Comparison of ENCODE assay signal across 39 cellular contexts in genomic region chr13:52147225-52147624, GRCh38. TPM values are rescaled to one million over a fixed set of nuclear protein-coding genes. Genes with fewer than 3 reads are reported as not detected.
"Had no signal": no experiment of that assay in that cellular context is flagged by ENCODE, and none has a peak within 500 bp of the region (broad histone marks: within the 10 kb centered on the region; RNA-seq: fewer than 3 reads in every experiment).

No MANE protein-coding gene starts in this region.

- H3K27ac ChIP-seq: ascending aorta, cardiac muscle cell, VCaP had no signal

- DNase-seq: activated B cell treated with CpG ODN at 0.5 μM for 24 hours; activated CD4-positive, alpha-beta memory T cell treated with anti-CD3 and anti-CD28 coated beads, Interleukin-2, amount 10 ng/mL, durations not matched to agents 7 days and 5 days; activated CD4-positive, alpha-beta T cell treated with anti-CD3 and anti-CD28 coated beads for 4 hours; activated CD4-positive, alpha-beta T cell treated with anti-CD3 and anti-CD28 coated beads, Interleukin-2, amount 10 ng/mL, durations not matched to agents 24 days and 14 days; activated CD4-positive, alpha-beta T cell treated with anti-CD3 and anti-CD28 coated beads, Interleukin-2, amount 50 U/mL, for 48 hours; activated CD4-positive, CD25-positive, alpha-beta regulatory T cell treated with anti-CD3 and anti-CD28 coated beads, Interleukin-2, amount 50 U/mL, for 72 hours; activated CD8-positive, alpha-beta memory T cell treated with anti-CD3 and anti-CD28 coated beads for 24 hours; activated CD8-positive, alpha-beta memory T cell treated with anti-CD3 and anti-CD28 coated beads, Interleukin-2, amount 10 ng/mL, durations not matched to agents 7 days and 5 days; activated CD8-positive, alpha-beta memory T cell treated with anti-CD3 and anti-CD28 coated beads, Interleukin-2, amount 50 U/mL, for 48 hours; activated CD8-positive, alpha-beta T cell treated with anti-CD3 and anti-CD28 coated beads, Interleukin-2, amount 10 ng/mL, durations not matched to agents 7 days and 5 days; activated effector memory CD4-positive, alpha-beta T cell treated with Interleukin-2 at 50 U/mL for 16 hours; activated gamma-delta T cell; activated naive CD4-positive, alpha-beta T cell treated with anti-CD3 and anti-CD28 coated beads, Interleukin-2, amount 10 ng/mL, durations not matched to agents 7 days and 5 days; activated naive CD4-positive, alpha-beta T cell treated with Interleukin-2 at 50 U/mL for 16 hours; activated naive CD8-positive, alpha-beta T cell treated with anti-CD3 and anti-CD28 coated beads, Interleukin-2, amount 10 ng/mL, durations not matched to agents 7 days and 5 days; activated naive CD8-positive, alpha-beta T cell treated with anti-CD3 and anti-CD28 coated beads, Interleukin-2, amount 50 U/mL, for 24 hours; activated T-cell treated with anti-CD3 and anti-CD28 coated beads, Interleukin-2, amount 50 U/mL, for 1 hour; activated T-cell treated with anti-CD3 and anti-CD28 coated beads, Interleukin-2, amount 50 U/mL, for 4 hours; activated T-cell treated with anti-CD3 and anti-CD28 coated beads, Interleukin-2, amount 50 U/mL, for 72 hours; amygdala; anterior cingulate cortex; caudate nucleus; cerebellar nuclear complex; T-helper 1 cell; T-helper 2 cell; T-helper 9 cell had no signal

- H3K4me3 ChIP-seq: ascending aorta, cardiac muscle cell had no signal

- H3K4me3 Mint-ChIP-seq: activated B cell treated with CpG ODN at 0.5 μM for 24 hours; activated CD4-positive, alpha-beta memory T cell treated with anti-CD3 and anti-CD28 coated beads, Interleukin-2, amount 10 ng/mL, durations not matched to agents 7 days and 5 days; activated CD4-positive, alpha-beta T cell treated with anti-CD3 and anti-CD28 coated beads, Interleukin-2, amount 10 ng/mL, durations not matched to agents 24 days and 14 days; activated CD8-positive, alpha-beta memory T cell treated with anti-CD3 and anti-CD28 coated beads, Interleukin-2, amount 10 ng/mL, durations not matched to agents 7 days and 5 days; activated CD8-positive, alpha-beta T cell treated with anti-CD3 and anti-CD28 coated beads, Interleukin-2, amount 10 ng/mL, durations not matched to agents 7 days and 5 days; activated naive CD4-positive, alpha-beta T cell treated with anti-CD3 and anti-CD28 coated beads, Interleukin-2, amount 10 ng/mL, durations not matched to agents 7 days and 5 days; activated naive CD4-positive, alpha-beta T cell treated with anti-CD3 and anti-CD28 coated beads, Interleukin-2, amount 50 U/mL, for 24 hours; activated naive CD8-positive, alpha-beta T cell; activated naive CD8-positive, alpha-beta T cell treated with anti-CD3 and anti-CD28 coated beads, Interleukin-2, amount 10 ng/mL, durations not matched to agents 7 days and 5 days; activated naive CD8-positive, alpha-beta T cell treated with anti-CD3 and anti-CD28 coated beads, Interleukin-2, amount 50 U/mL, for 24 hours; activated T-cell treated with anti-CD3 and anti-CD28 coated beads, Interleukin-2, amount 50 U/mL, for 4 hours; activated T-cell treated with anti-CD3 and anti-CD28 coated beads, Interleukin-2, amount 50 U/mL, for 72 hours; activated T-helper 1 cell treated with anti-CD3 and anti-CD28 coated beads, Interleukin-12 subunit alpha, Interleukin-12 subunit beta, Interleukin-2, Interleukin-4 antibody, amounts not matched to agents 30 ng/mL and 10 ng/mL and 1 ng/mL, durations not matched to agents 14 hours and 24 hours and 36 hours; activated T-helper 17 cell treated with anti-CD3 and anti-CD28 coated beads, Interleukin-2, amount 50 U/mL, for 72 hours; brain; central memory CD8-positive, alpha-beta T cell; T-helper 1 cell treated with Interleukin-12 subunit alpha and Interleukin-12 subunit beta and Interleukin-4 antibody, amounts not matched to agents 30 μg/mL and 1 μg/mL, for 36 hours; T-helper 2 cell treated with Interferon-gamma antibody and Interleukin-4, amounts not matched to agents 5 μg/mL and 100 μg/mL, for 36 hours had no signal

- FAIRE-seq: bronchial epithelial cell, TTC549 had no signal

- H3K9me3 ChIP-seq: ascending aorta had no signal

- H3K4me1 Mint-ChIP-seq: activated B cell treated with CpG ODN at 0.5 μM for 24 hours; activated CD4-positive, alpha-beta memory T cell treated with anti-CD3 and anti-CD28 coated beads, Interleukin-2, amount 10 ng/mL, durations not matched to agents 7 days and 5 days; activated CD4-positive, alpha-beta T cell treated with anti-CD3 and anti-CD28 coated beads, Interleukin-2, amount 10 ng/mL, durations not matched to agents 24 days and 14 days; activated naive CD4-positive, alpha-beta T cell treated with anti-CD3 and anti-CD28 coated beads, Interleukin-2, amount 10 ng/mL, durations not matched to agents 7 days and 5 days; activated naive CD4-positive, alpha-beta T cell treated with anti-CD3 and anti-CD28 coated beads, Interleukin-2, amount 50 U/mL, for 24 hours; activated naive CD8-positive, alpha-beta T cell treated with anti-CD3 and anti-CD28 coated beads, Interleukin-2, amount 10 ng/mL, durations not matched to agents 7 days and 5 days; activated naive CD8-positive, alpha-beta T cell treated with anti-CD3 and anti-CD28 coated beads, Interleukin-2, amount 50 U/mL, for 24 hours; activated T-helper 17 cell treated with anti-CD3 and anti-CD28 coated beads, Interleukin-2, amount 50 U/mL, for 72 hours; brain; central memory CD8-positive, alpha-beta T cell had no signal

- H3K27me3 ChIP-seq: ascending aorta, cardiac muscle cell had no signal

- H3K9me3 Mint-ChIP-seq: activated naive CD4-positive, alpha-beta T cell treated with anti-CD3 and anti-CD28 coated beads, Interleukin-2, amount 10 ng/mL, durations not matched to agents 7 days and 5 days; activated naive CD8-positive, alpha-beta T cell treated with anti-CD3 and anti-CD28 coated beads, Interleukin-2, amount 50 U/mL, for 24 hours; activated T-cell treated with anti-CD3 and anti-CD28 coated beads, Interleukin-2, amount 50 U/mL, for 4 hours; activated T-helper 17 cell treated with anti-CD3 and anti-CD28 coated beads, Interleukin-2, amount 50 U/mL, for 72 hours; central memory CD8-positive, alpha-beta T cell; T-helper 2 cell treated with Interferon-gamma antibody and Interleukin-4, amounts not matched to agents 5 μg/mL and 100 μg/mL, for 36 hours had no signal

- H3K27ac Mint-ChIP-seq: activated B cell treated with CpG ODN at 0.5 μM for 24 hours; activated CD4-positive, alpha-beta memory T cell treated with anti-CD3 and anti-CD28 coated beads, Interleukin-2, amount 10 ng/mL, durations not matched to agents 7 days and 5 days; activated CD4-positive, alpha-beta T cell treated with anti-CD3 and anti-CD28 coated beads, Interleukin-2, amount 10 ng/mL, durations not matched to agents 24 days and 14 days; activated CD8-positive, alpha-beta memory T cell treated with anti-CD3 and anti-CD28 coated beads, Interleukin-2, amount 10 ng/mL, durations not matched to agents 7 days and 5 days; activated CD8-positive, alpha-beta T cell treated with anti-CD3 and anti-CD28 coated beads, Interleukin-2, amount 10 ng/mL, durations not matched to agents 7 days and 5 days; activated naive CD4-positive, alpha-beta T cell treated with anti-CD3 and anti-CD28 coated beads, Interleukin-2, amount 10 ng/mL, durations not matched to agents 7 days and 5 days; activated naive CD4-positive, alpha-beta T cell treated with anti-CD3 and anti-CD28 coated beads, Interleukin-2, amount 50 U/mL, for 24 hours; activated naive CD8-positive, alpha-beta T cell; activated naive CD8-positive, alpha-beta T cell treated with anti-CD3 and anti-CD28 coated beads, Interleukin-2, amount 10 ng/mL, durations not matched to agents 7 days and 5 days; activated naive CD8-positive, alpha-beta T cell treated with anti-CD3 and anti-CD28 coated beads, Interleukin-2, amount 50 U/mL, for 24 hours; activated T-cell treated with anti-CD3 and anti-CD28 coated beads, Interleukin-2, amount 50 U/mL, for 72 hours; activated T-helper 1 cell treated with anti-CD3 and anti-CD28 coated beads, Interleukin-12 subunit alpha, Interleukin-12 subunit beta, Interleukin-2, Interleukin-4 antibody, amounts not matched to agents 30 ng/mL and 10 ng/mL and 1 ng/mL, durations not matched to agents 14 hours and 24 hours and 36 hours; activated T-helper 17 cell treated with anti-CD3 and anti-CD28 coated beads, Interleukin-2, amount 50 U/mL, for 72 hours; brain; T-helper 1 cell treated with Interleukin-12 subunit alpha and Interleukin-12 subunit beta and Interleukin-4 antibody, amounts not matched to agents 30 μg/mL and 1 μg/mL, for 36 hours; T-helper 2 cell treated with Interferon-gamma antibody and Interleukin-4, amounts not matched to agents 5 μg/mL and 100 μg/mL, for 36 hours had no signal

- H3K27me3 Mint-ChIP-seq: activated B cell treated with CpG ODN at 0.5 μM for 24 hours; activated CD4-positive, alpha-beta memory T cell treated with anti-CD3 and anti-CD28 coated beads, Interleukin-2, amount 10 ng/mL, durations not matched to agents 7 days and 5 days; activated CD4-positive, alpha-beta T cell treated with anti-CD3 and anti-CD28 coated beads, Interleukin-2, amount 10 ng/mL, durations not matched to agents 24 days and 14 days; activated CD8-positive, alpha-beta memory T cell treated with anti-CD3 and anti-CD28 coated beads, Interleukin-2, amount 10 ng/mL, durations not matched to agents 7 days and 5 days; activated naive CD4-positive, alpha-beta T cell treated with anti-CD3 and anti-CD28 coated beads, Interleukin-2, amount 10 ng/mL, durations not matched to agents 7 days and 5 days; activated naive CD4-positive, alpha-beta T cell treated with anti-CD3 and anti-CD28 coated beads, Interleukin-2, amount 50 U/mL, for 24 hours; activated naive CD8-positive, alpha-beta T cell; activated naive CD8-positive, alpha-beta T cell treated with anti-CD3 and anti-CD28 coated beads, Interleukin-2, amount 10 ng/mL, durations not matched to agents 7 days and 5 days; activated naive CD8-positive, alpha-beta T cell treated with anti-CD3 and anti-CD28 coated beads, Interleukin-2, amount 50 U/mL, for 24 hours; activated T-helper 17 cell treated with anti-CD3 and anti-CD28 coated beads, Interleukin-2, amount 50 U/mL, for 72 hours; brain; central memory CD8-positive, alpha-beta T cell had no signal

- H3K36me3 Mint-ChIP-seq: activated naive CD8-positive, alpha-beta T cell treated with anti-CD3 and anti-CD28 coated beads, Interleukin-2, amount 10 ng/mL, durations not matched to agents 7 days and 5 days had no signal

- H3K4me1 ChIP-seq: ascending aorta had no signal

- ATAC-seq: activated CD8-positive, alpha-beta memory T cell treated with anti-CD3 and anti-CD28 coated beads, Interleukin-2, amount 10 ng/mL, durations not matched to agents 7 days and 5 days; activated CD8-positive, alpha-beta T cell treated with anti-CD3 and anti-CD28 coated beads, Interleukin-2, amount 10 ng/mL, durations not matched to agents 7 days and 5 days; activated naive CD8-positive, alpha-beta T cell treated with anti-CD3 and anti-CD28 coated beads, Interleukin-2, amount 50 U/mL, for 24 hours; activated T-cell treated with anti-CD3 and anti-CD28 coated beads, Interleukin-2, amount 50 U/mL, for 4 hours; activated T-cell treated with anti-CD3 and anti-CD28 coated beads, Interleukin-2, amount 50 U/mL, for 72 hours; activated T-helper 17 cell treated with anti-CD3 and anti-CD28 coated beads, Interleukin-2, amount 50 U/mL, for 72 hours had no signal

RNA-seq across cellular contexts. Expression of gene NEK5, which starts 18.4 kb away (rescaled TPM):
- total RNA-seq: activated B cell treated with CpG ODN at 0.5 μM for 24 hours; activated CD4-positive, alpha-beta memory T cell treated with anti-CD3 and anti-CD28 coated beads, Interleukin-2, amount 10 ng/mL, durations not matched to agents 7 days and 5 days; activated CD4-positive, alpha-beta T cell treated with anti-CD3 and anti-CD28 coated beads, Interleukin-2, amount 10 ng/mL, durations not matched to agents 24 days and 14 days; activated CD8-positive, alpha-beta memory T cell treated with anti-CD3 and anti-CD28 coated beads, Interleukin-2, amount 10 ng/mL, durations not matched to agents 7 days and 5 days; activated CD8-positive, alpha-beta T cell treated with anti-CD3 and anti-CD28 coated beads, Interleukin-2, amount 10 ng/mL, durations not matched to agents 7 days and 5 days; activated naive CD8-positive, alpha-beta T cell treated with anti-CD3 and anti-CD28 coated beads, Interleukin-2, amount 10 ng/mL, durations not matched to agents 7 days and 5 days; activated T-helper 1 cell treated with anti-CD3 and anti-CD28 coated beads, Interleukin-12 subunit alpha, Interleukin-12 subunit beta, Interleukin-2, Interleukin-4 antibody, amounts not matched to agents 30 ng/mL and 10 ng/mL and 1 ng/mL, durations not matched to agents 14 hours and 24 hours and 36 hours; activated T-helper 17 cell treated with anti-CD3 and anti-CD28 coated beads, Interleukin-2, amount 50 U/mL, for 72 hours; ascending aorta had no signal
